21 cellular contexts compared by ENCODE assay signal in the genomic region with DNA sequence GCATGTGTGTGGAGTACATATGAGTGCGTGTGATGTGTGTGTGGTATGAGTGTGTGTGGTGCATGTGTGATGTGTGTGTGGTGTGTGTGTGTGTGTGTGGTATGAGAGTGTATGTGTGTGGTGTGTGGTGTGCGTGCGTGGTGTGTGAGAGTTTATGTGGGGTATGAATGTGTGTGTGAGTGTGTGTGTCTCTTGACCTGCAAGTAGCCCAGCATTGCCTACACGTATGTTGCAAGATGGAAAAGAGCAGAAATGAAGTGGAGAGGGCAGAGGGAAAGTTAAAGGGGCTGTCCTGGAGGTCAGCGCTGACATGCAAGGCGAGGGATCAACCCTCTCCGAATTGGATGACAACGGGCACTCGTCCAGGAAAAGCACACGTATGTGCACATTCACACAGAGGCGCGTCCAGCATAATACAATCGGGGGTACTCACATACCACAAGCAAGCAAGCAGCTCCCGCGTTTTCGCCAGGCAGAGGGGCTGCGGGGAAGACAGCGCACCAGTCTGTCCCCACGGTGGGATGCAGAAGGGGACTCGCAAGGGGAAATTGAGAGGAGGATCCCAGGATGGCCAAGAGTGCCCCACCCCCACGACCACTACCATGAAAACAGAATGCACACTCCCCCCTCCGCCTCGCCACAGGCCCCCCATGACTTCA.
"Had no signal": no experiment of that assay in that cellular context is flagged by ENCODE, and none has a peak within 500 bp of the region (broad histone marks: within the 10 kb centered on the region; RNA-seq: fewer than 3 reads in every experiment).

No MANE protein-coding gene starts in this region.

- H3K36me3 ChIP-seq: colonic mucosa, esophagus squamous epithelium, left ventricle myocardium inferior, pancreas, tibial artery, upper lobe of right lung, vagina had no signal

- H3K27me3 ChIP-seq: colonic mucosa, pancreas, upper lobe of right lung, vagina had no signal

- H3K27me3 Mint-ChIP-seq: progenitor cell of endocrine pancreas; stimulated activated naive CD8-positive, alpha-beta T cell treated with anti-CD3 and anti-CD28 coated beads, Interleukin-15, Interleukin-2, amounts not matched to agents 100 ng/mL and 50 ng/mL, for 24 hours had no signal

- ATAC-seq: pancreas had no signal

- DNase-seq: colonic mucosa; esophagus squamous epithelium; foreskin fibroblast; kidney; left cardiac atrium; left ventricle myocardium inferior; mesenchymal stem cell; naive B cell; occipital lobe; stimulated activated CD4-positive, alpha-beta T cell treated with anti-CD3 and anti-CD28 coated beads, Interleukin-15, amount 100 ng/mL, for 24 hours; stimulated activated CD4-positive, alpha-beta T cell treated with anti-CD3 and anti-CD28 coated beads, Interleukin-1b, Interleukin-23, amount 100 ng/mL, for 48 hours; stimulated activated CD4-positive, alpha-beta T cell treated with anti-CD3 and anti-CD28 coated beads, Interleukin-4, amount 100 ng/mL, for 24 hours; upper lobe of right lung had no signal

- H3K4me1 Mint-ChIP-seq: naive B cell; stimulated activated memory B cell treated with anti-CD40 and anti-IgM and Interleukin-4, amounts not matched to agents 10 μg/mL and 1 μg/mL and 100 μg/mL, for 72 hours had no signal

- H3K9me3 ChIP-seq: colonic mucosa, esophagus squamous epithelium, left ventricle myocardium inferior, pancreas, tibial artery, upper lobe of right lung, vagina had no signal

- H3K4me2 ChIP-seq: smooth muscle cell had no signal

- H3K4me3 Mint-ChIP-seq: naive B cell; stimulated activated memory B cell treated with anti-CD40 and anti-IgM and Interleukin-4, amounts not matched to agents 10 μg/mL and 1 μg/mL and 100 μg/mL, for 72 hours; stimulated activated naive CD8-positive, alpha-beta T cell treated with anti-CD3 and anti-CD28 coated beads, Interleukin-15, Interleukin-2, amounts not matched to agents 100 ng/mL and 50 ng/mL, for 24 hours had no signal

- H3K36me3 Mint-ChIP-seq: naive B cell; stimulated activated memory B cell treated with anti-CD40 and anti-IgM and Interleukin-4, amounts not matched to agents 10 μg/mL and 1 μg/mL and 100 μg/mL, for 72 hours had no signal

- H3K27ac ChIP-seq: colonic mucosa, esophagus squamous epithelium, left ventricle myocardium inferior, pancreas, tibial artery, upper lobe of right lung, vagina had no signal

- H3K9me3 Mint-ChIP-seq: stimulated activated naive CD8-positive, alpha-beta T cell treated with anti-CD3 and anti-CD28 coated beads, Interleukin-15, Interleukin-2, amounts not matched to agents 100 ng/mL and 50 ng/mL, for 24 hours had no signal

- H3K4me1 ChIP-seq: colonic mucosa, esophagus squamous epithelium, pancreas, tibial artery, upper lobe of right lung, vagina had no signal

- H3K27ac Mint-ChIP-seq: naive B cell; progenitor cell of endocrine pancreas; stimulated activated memory B cell treated with anti-CD40 and anti-IgM and Interleukin-4, amounts not matched to agents 10 μg/mL and 1 μg/mL and 100 μg/mL, for 72 hours; stimulated activated naive CD8-positive, alpha-beta T cell treated with anti-CD3 and anti-CD28 coated beads, Interleukin-15, Interleukin-2, amounts not matched to agents 100 ng/mL and 50 ng/mL, for 24 hours had no signal

- H3K4me3 ChIP-seq: colonic mucosa, esophagus squamous epithelium, left ventricle myocardium inferior, lung, pancreas, smooth muscle cell, tibial artery, upper lobe of right lung, vagina had no signal
